In genomic region chr1:246476771-246477170, GRCh38 we compare ENCODE assay signal across 16 cellular contexts.
"Had no signal": no experiment of that assay in that cellular context is flagged by ENCODE, and none has a peak within 500 bp of the region (broad histone marks: within the 10 kb centered on the region; RNA-seq: fewer than 3 reads in every experiment).

No MANE protein-coding gene starts in this region.

- H3K4me3 ChIP-seq: gastroesophageal sphincter, neural progenitor cell, ovary, stomach had no signal

- H3K9me3 Mint-ChIP-seq: activated T-helper 1 cell treated with anti-CD3 and anti-CD28 coated beads, Interleukin-12 subunit alpha, Interleukin-12 subunit beta, Interleukin-2, Interleukin-4 antibody, amounts not matched to agents 30 ng/mL and 10 ng/mL and 1 ng/mL, durations not matched to agents 14 hours and 24 hours and 36 hours; neural progenitor cell had no signal

- H3K27ac ChIP-seq: gastroesophageal sphincter, neural progenitor cell, ovary, stomach had no signal

- H3K9ac ChIP-seq: neural progenitor cell, SK-N-SH had no signal

- H3K36me3 Mint-ChIP-seq: neural progenitor cell had no signal

- H3K27ac Mint-ChIP-seq: neural progenitor cell had no signal

- H3K4me1 ChIP-seq: neural progenitor cell, stomach had no signal

- H3K36me3 ChIP-seq: gastroesophageal sphincter, neural progenitor cell, ovary, stomach had no signal

- DNase-seq: activated CD4-positive, alpha-beta T cell treated with anti-CD3 and anti-CD28 coated beads, Interleukin-2, amount 50 U/mL, for 1 hour; activated naive CD4-positive, alpha-beta T cell treated with anti-CD3 and anti-CD28 coated beads, Interleukin-2, amount 50 U/mL, for 16 hours; anterior cingulate cortex; dermis blood vessel endothelial cell; erythroblast; kidney; left ventricle myocardium superior; ovary; SK-N-SH; stimulated activated CD4-positive, alpha-beta T cell treated with anti-CD3 and anti-CD28 coated beads, Interleukin-4, amount 100 ng/mL, for 1 hour; stimulated activated CD8-positive, alpha-beta memory T cell treated with anti-CD3 and anti-CD28 coated beads, Interleukin-4, amount 100 ng/mL, for 48 hours; stomach; T-helper 1 cell had no signal

- ATAC-seq: gastroesophageal sphincter, left ventricle myocardium superior had no signal

- H3K9me3 ChIP-seq: gastroesophageal sphincter, ovary, SK-N-SH, stomach had no signal

- H3K27me3 ChIP-seq: gastroesophageal sphincter, neural progenitor cell, ovary, stomach had no signal

- H3K4me3 Mint-ChIP-seq: activated T-helper 1 cell treated with anti-CD3 and anti-CD28 coated beads, Interleukin-12 subunit alpha, Interleukin-12 subunit beta, Interleukin-2, Interleukin-4 antibody, amounts not matched to agents 30 ng/mL and 10 ng/mL and 1 ng/mL, durations not matched to agents 14 hours and 24 hours and 36 hours; neural progenitor cell had no signal
